In genomic region chr10:31770307-31770902, GRCh38 we compare ENCODE assay signal across 8 cellular contexts.
A peak's percentile ranks its signal among the peaks of the same experiment; 100 is the strongest.
DNase-seq lines count a peak whose midpoint lies in the region; ATAC-seq and TF ChIP-seq lines count a peak whose summit lies in the region.

No MANE protein-coding gene starts in this region.

- TF ChIP-seq CTCF in WTC11 (IDR thresholded peaks at IDR 0.05), result peak; percentile 78
- TF ChIP-seq CTCF in thoracic aorta (IDR thresholded peaks at IDR 0.05), result peak; percentile 55

- H3K4me3 Mint-ChIP-seq in WTC11, result no peak overlapping the region

- H3K27me3 Mint-ChIP-seq in WTC11 (ENCODE audit: low read depth), result no peaks in the 10 kb centered on the region

- H3K36me3 Mint-ChIP-seq in WTC11, result peaks cover 2% of the 10 kb centered on the region; the same call in 1 of the 2 replicates

- H3K4me3 ChIP-seq in thoracic aorta, result no peak overlapping the region

- no peaks in the 10 kb centered on the region for H3K9me3 ChIP-seq in thoracic aorta

- DNase-seq in SKM-1 treated with dmso at 0.1 percent for 144 hours (lab: John Stamatoyannopoulos, UW; ENCODE audit: unreplicated experiment) (peak; percentile 8), SKM-1 (lab: John Stamatoyannopoulos, UW; ENCODE audit: unreplicated experiment) (no peak), WTC11 (ENCODE audit: low spot score) (peak; percentile 53), cerebellum (ENCODE audit: low spot score) (peak; percentile 49), midbrain (lab: John Stamatoyannopoulos, UW) (peak; percentile 34), thoracic aorta (ENCODE audit: low spot score) (no peak), pons (ENCODE audit: low spot score) (no peak)

- no peaks in the 10 kb centered on the region for H3K36me3 ChIP-seq in thoracic aorta

- peak; percentile 64 for ATAC-seq in HG03432 (IDR thresholded peaks at IDR 0.05; ENCODE audit: unreplicated experiment)
- ATAC-seq in WTC11, result peak; percentile 70
- ATAC-seq in thoracic aorta (ENCODE audit: insufficient number of reproducible peaks, low FRiP score, low read depth), result no peak

- CTCF ChIA-PET in WTC11 (lab: Charles Lee), result interaction anchor here (0.6 to 1.6 kb wide), 13 partner anchors 9 to 1018 kb away, joined by 3 to 10 read pairs (median 4); no protein-coding TSS in a partner anchor

- H3K27ac ChIP-seq in thoracic aorta, result no peak overlapping the region

- no peak overlapping the region for H3K27ac Mint-ChIP-seq in WTC11

- H3K4me1 ChIP-seq in thoracic aorta (ENCODE audit: control insufficient read depth in 1 of 2, low read depth in 2 of 2), result peaks cover 0 to 9% of the 10 kb centered on the region in 2 donors

- H3K4me1 Mint-ChIP-seq in WTC11, result peaks cover 16% of the 10 kb centered on the region

- H3K27me3 ChIP-seq in thoracic aorta (replicated peaks; ENCODE audit: insufficient read depth), result no peaks in the 10 kb centered on the region

- H3K9me3 Mint-ChIP-seq in WTC11, result no peaks in the 10 kb centered on the region

- POLR2A ChIA-PET in WTC11 (lab: Charles Lee), result no interaction called here

TF ChIP-seq in WTC11, 78 proteins besides CTCF, POLR2A, EP300 and RAD21:
- TF ChIP-seq ATF1 (CRISPR knock-in tag; IDR thresholded peaks at IDR 0.05) (no peak), ZSCAN18 (CRISPR knock-in tag; IDR thresholded peaks at IDR 0.05) (no peak), OVOL2 (CRISPR knock-in tag; IDR thresholded peaks at IDR 0.05; ENCODE audit: borderline replicate concordance) (no peak), NFE2L1 (CRISPR knock-in tag; IDR thresholded peaks at IDR 0.05) (no peak), AR (CRISPR knock-in tag; IDR thresholded peaks at IDR 0.05) (no peak), ATF3 (CRISPR knock-in tag; conservative IDR thresholded peaks at IDR 0.05) (no peak), ERG (CRISPR knock-in tag; IDR thresholded peaks at IDR 0.05) (no peak), SOX15 (CRISPR knock-in tag; IDR thresholded peaks at IDR 0.05) (no peak), GABPB1 (CRISPR knock-in tag; IDR thresholded peaks at IDR 0.05) (no peak), FOXJ3 (CRISPR knock-in tag; IDR thresholded peaks at IDR 0.05; ENCODE audit: borderline replicate concordance) (no peak), KAT7 (CRISPR knock-in tag; IDR thresholded peaks at IDR 0.05; ENCODE audit: borderline replicate concordance) (no peak), ZBTB43 (CRISPR knock-in tag; IDR thresholded peaks at IDR 0.05) (no peak), PRRX2 (CRISPR knock-in tag; IDR thresholded peaks at IDR 0.05) (no peak), E2F4 (CRISPR knock-in tag; IDR thresholded peaks at IDR 0.05; ENCODE audit: borderline replicate concordance, low read depth) (no peak)

Comparison
In these comparisons a context has a peak if more than half of its experiments do, and no peak if none do; other contexts are left out.
1. DNase-seq: peak in SKM-1 treated with dmso at 0.1 percent for 144 hours (single experiment), WTC11 (single experiment), cerebellum (single experiment) and midbrain (single experiment); none in SKM-1 (single experiment), thoracic aorta (single experiment) and pons (single experiment).